Comparison of ENCODE assay signal across 8 cellular contexts in the genomic region with DNA sequence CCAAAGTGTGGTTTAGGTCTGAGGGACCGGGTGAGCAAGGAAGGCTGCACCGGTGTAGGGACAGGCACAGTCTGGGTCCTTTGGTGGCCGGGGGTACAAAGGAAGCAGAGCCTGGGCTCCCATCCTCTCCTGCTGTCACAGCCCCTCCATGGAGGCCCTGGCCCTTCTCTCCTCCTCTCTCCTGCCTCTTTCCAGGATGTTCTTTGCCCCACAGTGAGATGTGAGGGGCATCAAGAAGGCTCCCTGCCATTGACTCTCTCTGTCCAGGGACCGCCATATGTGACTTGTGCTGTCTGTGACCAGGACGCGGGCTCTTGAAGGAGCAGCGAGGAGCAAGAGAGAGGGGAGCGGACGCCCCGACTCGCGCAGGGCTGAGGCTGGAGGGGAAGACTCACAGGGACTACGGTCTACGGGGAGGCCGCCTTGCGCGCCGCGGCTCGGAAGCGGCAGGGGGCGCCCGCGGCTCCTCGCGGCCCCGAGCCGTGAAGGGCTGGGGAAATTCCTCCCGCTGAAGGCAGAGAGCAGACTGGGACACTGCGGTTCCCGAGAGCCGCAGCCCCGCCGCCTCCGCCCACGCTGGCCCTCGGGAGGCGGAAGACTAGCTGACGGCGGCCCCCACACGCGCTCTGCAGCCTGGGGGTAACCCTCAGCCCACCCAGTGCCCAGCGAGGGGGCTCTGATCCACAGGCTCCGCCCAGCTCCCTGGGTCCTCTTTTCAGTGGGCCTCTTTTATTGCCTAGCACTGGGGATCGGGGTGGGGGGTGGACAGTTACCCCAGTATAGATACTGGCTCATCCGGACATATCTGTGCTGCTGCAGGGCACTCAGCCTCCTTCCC. TPM values are rescaled to one million over a fixed set of nuclear protein-coding genes. Genes with fewer than 3 reads are reported as not detected.
DNase-seq lines count a peak whose midpoint lies in the region; ATAC-seq and TF ChIP-seq lines count a peak whose summit lies in the region.

No MANE protein-coding gene starts in this region.

- no peak for DNase-seq in AG04449 (ENCODE audit: low read depth, low spot score)
- DNase-seq in NCI-H2171 treated with DMSO at 0.1 percent for 48 hours (lab: John Stamatoyannopoulos, UW) = peak; percentile 70
- DNase-seq in chondrocyte (ENCODE audit: low spot score) = no peak
- peak; percentile 76 for DNase-seq in stimulated activated CD4-positive, alpha-beta T cell treated with anti-CD3 and anti-CD28 coated beads, Interleukin-1b, Interleukin-23, amount 100 ng/mL, for 48 hours

- peaks cover 2% of the 10 kb centered on the region for H3K27me3 Mint-ChIP-seq in chondrocyte (ENCODE audit: low read depth)

- no peaks in the 10 kb centered on the region for H3K27me3 ChIP-seq in layer of hippocampus (ENCODE audit: control insufficient read depth, insufficient read depth, low read length)

- ATAC-seq in GM18858 (IDR thresholded peaks at IDR 0.05; ENCODE audit: unreplicated experiment) = peak; percentile 97
- peak; percentile 97 for ATAC-seq in HG03095 (IDR thresholded peaks at IDR 0.05; ENCODE audit: unreplicated experiment)
- peak; percentile 96 to 98 for ATAC-seq in activated CD4-positive, CD25-positive, alpha-beta regulatory T cell treated with anti-CD3 and anti-CD28 coated beads, Interleukin-2, amount 50 U/mL, for 24 hours

- H3K9me3 Mint-ChIP-seq in chondrocyte (ENCODE audit: low read depth) = peaks cover 5% of the 10 kb centered on the region

- peak overlapping the region; percentile 57 for H3K4me3 ChIP-seq in AG04449 (ENCODE audit: low read depth, low read length)

- POLR2A ChIA-PET in AG04449 (lab: Yijun Ruan, JAX) = no interaction called here

- H3K4me3 Mint-ChIP-seq in chondrocyte (ENCODE audit: unreplicated experiment) = peak overlapping the region; percentile 65

- CTCF ChIA-PET in AG04449 (lab: Yijun Ruan, JAX) = interaction anchor here (0.5 to 17.7 kb wide), 14 partner anchors 10 to 389 kb away, joined by 3 to 1029 read pairs (median 4); no protein-coding TSS in a partner anchor

- H3K36me3 Mint-ChIP-seq in chondrocyte (ENCODE audit: low read depth) = no peaks in the 10 kb centered on the region

- no peak overlapping the region for H3K27ac Mint-ChIP-seq in chondrocyte (ENCODE audit: unreplicated experiment)

- TF ChIP-seq CTCF in AG04449 (IDR thresholded peaks at IDR 0.05; ENCODE audit: insufficient read depth, low read length, missing control alignments) (peak; percentile 84), chondrocyte (IDR thresholded peaks at IDR 0.05) (peak; percentile 96)

- peaks cover 8% of the 10 kb centered on the region for H3K4me1 Mint-ChIP-seq in chondrocyte (ENCODE audit: low read depth)

- H3K27ac ChIP-seq in layer of hippocampus (ENCODE audit: low read depth, low read length) = peak overlapping the region; percentile 49

RNA-seq across cellular contexts. Expression of a gene that starts 40.8 kb away (rescaled TPM):
- total RNA-seq in chondrocyte = 0.20 to 0.21 TPM in 2 of 3 replicates, not detected in the other

Comparison
In these comparisons a context has a peak if more than half of its experiments do, and no peak if none do; other contexts are left out.
1. DNase-seq: peak in NCI-H2171 treated with DMSO at 0.1 percent for 48 hours (single experiment) and stimulated activated CD4-positive, alpha-beta T cell treated with anti-CD3 and anti-CD28 coated beads, Interleukin-1b, Interleukin-23, amount 100 ng/mL, for 48 hours (single experiment); none in AG04449 (single experiment) and chondrocyte (single experiment).
2. Peak in every context shown above with its lines, with median percentiles within 50 percentile points of each other: ATAC-seq.